Comparison of ENCODE assay signal across 3 cellular contexts in genomic region chr1:208276757-208277435, GRCh38.
"Had no signal": no experiment of that assay in that cellular context is flagged by ENCODE, and none has a peak within 500 bp of the region (broad histone marks: within the 10 kb centered on the region; RNA-seq: fewer than 3 reads in every experiment).

No MANE protein-coding gene starts in this region.

- DNase-seq: GDM1, GF-D8 had no signal

- H3K4me3 ChIP-seq: GM12878 had no signal

- ATAC-seq: GM12878 had no signal
